In genomic region chr19:35902870-35903475, GRCh38 we compare ENCODE assay signal across 9 cellular contexts. TPM values are rescaled to one million over a fixed set of nuclear protein-coding genes. Genes with fewer than 3 reads are reported as not detected.
A peak's percentile ranks its signal among the peaks of the same experiment; 100 is the strongest.
DNase-seq lines count a peak whose midpoint lies in the region; ATAC-seq, FAIRE-seq and TF ChIP-seq lines count a peak whose summit lies in the region.
"Had no signal": no experiment of that assay in that cellular context is flagged by ENCODE, and none has a peak within 500 bp of the region (broad histone marks: within the 10 kb centered on the region; RNA-seq: fewer than 3 reads in every experiment).

No MANE protein-coding gene starts in this region.

- no peaks in the 10 kb centered on the region for H3K9me3 ChIP-seq in right atrium auricular region
- no peaks in the 10 kb centered on the region for H3K9me3 ChIP-seq in astrocyte (ENCODE audit: insufficient read depth, low read depth, low read length)
- H3K9me3 ChIP-seq in lower lobe of right lung: no peaks in the 10 kb centered on the region
- H3K9me3 ChIP-seq in uterus: no peaks in the 10 kb centered on the region

- H3K27me3 Mint-ChIP-seq in astrocyte (ENCODE audit: low read depth, unreplicated experiment): peaks cover 2% of the 10 kb centered on the region

- in situ Hi-C loops in GM13976 (cut with MboI; ENCODE audit: low sequenced_read_pairs, unreplicated experiment): no loop called here

- H3K27me3 ChIP-seq in right atrium auricular region (no peaks in the 10 kb centered on the region), astrocyte (ENCODE audit: insufficient read depth, low read length) (no peaks in the 10 kb centered on the region), lower lobe of right lung (ENCODE audit: low read depth) (no peaks in the 10 kb centered on the region), uterus (no peaks in the 10 kb centered on the region)

- H3K9ac ChIP-seq in astrocyte (ENCODE audit: low read length): peak overlapping the region; percentile 59

- H3K4me1 ChIP-seq in right atrium auricular region (peaks cover 0 to 20% of the 10 kb centered on the region in 2 donors), astrocyte (ENCODE audit: insufficient read depth, low read length) (peaks cover 32% of the 10 kb centered on the region), lower lobe of right lung (peaks cover 45% of the 10 kb centered on the region), uterus (peaks cover 0 to 12% of the 10 kb centered on the region in 2 donors)

- ATAC-seq in Right ventricle myocardium superior (ENCODE audit: poor library complexity): no peak
- no peak for ATAC-seq in lower lobe of right lung
- no peak for ATAC-seq in GM19023 (IDR thresholded peaks at IDR 0.05; ENCODE audit: unreplicated experiment)

- H3K27ac Mint-ChIP-seq in astrocyte (ENCODE audit: unreplicated experiment): peak overlapping the region; percentile 96

- TF ChIP-seq CTCF in right atrium auricular region (IDR thresholded peaks at IDR 0.05): no peak
- no peak for TF ChIP-seq CTCF in astrocyte (IDR thresholded peaks at IDR 0.05; ENCODE audit: insufficient read depth, low read depth, low read length)
- no peak for TF ChIP-seq CTCF in lower lobe of right lung (IDR thresholded peaks at IDR 0.05)
- no peak for TF ChIP-seq CTCF in uterus (IDR thresholded peaks at IDR 0.05)
- no peak for TF ChIP-seq CTCF in GM13976 (IDR thresholded peaks at IDR 0.05; ENCODE audit: borderline replicate concordance, control extremely low read depth, extremely low read depth, insufficient read depth, missing control alignments)

- peaks cover 4% of the 10 kb centered on the region for H3K79me2 ChIP-seq in astrocyte (ENCODE audit: insufficient read depth, low read length)

- no peaks in the 10 kb centered on the region for H4K20me1 ChIP-seq in astrocyte (ENCODE audit: insufficient read depth, low read length)

- FAIRE-seq in astrocyte (lab: Jason Lieb, UNC): no peak
- FAIRE-seq: G401.6 had no signal

- no peak for TF ChIP-seq POLR2A in uterus (IDR thresholded peaks at IDR 0.05)

- H3K4me2 ChIP-seq in astrocyte (ENCODE audit: low read length): peak overlapping the region; percentile 89

- no peaks in the 10 kb centered on the region for H3K36me3 ChIP-seq in right atrium auricular region
- no peaks in the 10 kb centered on the region for H3K36me3 ChIP-seq in astrocyte (ENCODE audit: insufficient read depth, low read length)
- H3K36me3 ChIP-seq in lower lobe of right lung: peaks cover under 1% of the 10 kb centered on the region
- H3K36me3 ChIP-seq in uterus: no peaks in the 10 kb centered on the region

- no peaks in the 10 kb centered on the region for H3K9me3 Mint-ChIP-seq in astrocyte (ENCODE audit: unreplicated experiment)

- DNase-seq in right atrium auricular region (ENCODE audit: low spot score) (no peak), Right ventricle myocardium superior (no peak), astrocyte (ENCODE audit: low read depth) (no peak), lower lobe of right lung (no peak), uterus (no peak), GM13976 (ENCODE audit: low spot score) (no peak)
- no peak for DNase-seq in activated CD4-positive, alpha-beta T cell treated with anti-CD3 and anti-CD28 coated beads for 1 hour

- H3K4me3 Mint-ChIP-seq in astrocyte (ENCODE audit: unreplicated experiment): peak overlapping the region; percentile 77

- intact Hi-C loops in Right ventricle myocardium superior (cut with DNase I): no loop called here
- intact Hi-C loops in lower lobe of right lung (cut with DNase I): no loop called here
- intact Hi-C loops in uterus (cut with DNase I; ENCODE audit: low total_unique reads): no loop called here

- H3K27ac ChIP-seq in right atrium auricular region (peak overlapping the region; percentile 48 to 85), astrocyte (ENCODE audit: low read depth, low read length) (no peak overlapping the region), lower lobe of right lung (peak overlapping the region; percentile 73), uterus (peak overlapping the region; percentile 21 to 45)

- H3K4me3 ChIP-seq in right atrium auricular region (peak overlapping the region in 1 of 2 donors; percentile 21), astrocyte (ENCODE audit: insufficient read depth, low read depth, low read length) (peak overlapping the region; percentile 23), lower lobe of right lung (peak overlapping the region; percentile 40), uterus (no peak overlapping the region)

- H2AFZ ChIP-seq in astrocyte (ENCODE audit: low read depth, low read length): peak overlapping the region; percentile 90

- peaks cover 15% of the 10 kb centered on the region for H3K4me1 Mint-ChIP-seq in astrocyte (ENCODE audit: low read depth, unreplicated experiment)

- H3K36me3 Mint-ChIP-seq in astrocyte (ENCODE audit: low read depth, unreplicated experiment): no peaks in the 10 kb centered on the region

RNA-seq across cellular contexts. Expression of gene HCST, which starts 0.6 kb away (rescaled TPM):
- total RNA-seq in right atrium auricular region (1 to 10 TPM in 1 of 2 donors, not detected in 1; 3.3 TPM), Right ventricle myocardium superior (4.1 TPM), astrocyte (1.8 and 2.1 TPM in 2 replicates), lower lobe of right lung (43.3 TPM), uterus (10 to 100 TPM in 1 of 4 donors, 1 to 10 TPM in 2, not detected in 1; 1.6 to 47.1 (median 4.5) TPM)

RNA-seq across cellular contexts. Expression of gene NFKBID, which starts 2.6 kb away (rescaled TPM):
- total RNA-seq in right atrium auricular region (1 to 10 TPM; 1.3 to 2.1 TPM), Right ventricle myocardium superior (2.6 TPM), astrocyte (7.0 and 8.4 TPM in 2 replicates), lower lobe of right lung (17.2 TPM), uterus (10 to 100 TPM in 2 of 4 donors, 1 to 10 TPM in 2; 4.4 to 18.2 (median 9.5) TPM)

RNA-seq across cellular contexts. Expression of gene TYROBP, which starts 5.1 kb away (rescaled TPM):
- 10 to 100 TPM; 26.1 to 85.4 TPM for total RNA-seq in right atrium auricular region
- 28.3 TPM for total RNA-seq in Right ventricle myocardium superior
- total RNA-seq in astrocyte: not detected in 2 replicates
- total RNA-seq in lower lobe of right lung: 460 TPM
- total RNA-seq in uterus: 10 to 100 TPM in 3 of 4 donors, 1 to 10 TPM in 1; 1.3 to 25.0 (median 14.9) TPM

RNA-seq across cellular contexts. Expression of gene LRFN3, which starts 33.2 kb away (rescaled TPM):
- 10 to 100 TPM; 10.5 to 13.1 TPM for total RNA-seq in right atrium auricular region
- 6.1 TPM for total RNA-seq in Right ventricle myocardium superior
- total RNA-seq in astrocyte: 15.1 and 15.3 TPM in 2 replicates
- 14.6 TPM for total RNA-seq in lower lobe of right lung
- 10 to 100 TPM in 2 of 4 donors, 1 to 10 TPM in 2; 3.1 to 22.4 (median 9.6) TPM for total RNA-seq in uterus

RNA-seq across cellular contexts. Expression of gene APLP1, which starts 34.6 kb away (rescaled TPM):
- total RNA-seq in right atrium auricular region (10 to 100 TPM; 17.5 to 33.6 TPM), Right ventricle myocardium superior (17.8 TPM), astrocyte (66.0 and 69.4 TPM in 2 replicates), lower lobe of right lung (2.1 TPM), uterus (10 to 100 TPM in 1 of 4 donors, 1 to 10 TPM in 1, not detected in 2; 6.1 to 16.2 TPM)

Comparison
In these comparisons a context has a peak if more than half of its experiments do, and no peak if none do; other contexts are left out.
1. H3K4me3 ChIP-seq: peak in astrocyte (single experiment) and lower lobe of right lung (single experiment); none in uterus (0 of 2).